Comparison of ENCODE assay signal across 10 cellular contexts in genomic region chr15:74201656-74202420, GRCh38. TPM values are rescaled to one million over a fixed set of nuclear protein-coding genes. Genes with fewer than 3 reads are reported as not detected.
DNase-seq lines count a peak whose midpoint lies in the region; ATAC-seq, FAIRE-seq and TF ChIP-seq lines count a peak whose summit lies in the region.
"Had no signal": no experiment of that assay in that cellular context is flagged by ENCODE, and none has a peak within 500 bp of the region (broad histone marks: within the 10 kb centered on the region; RNA-seq: fewer than 3 reads in every experiment).

No MANE protein-coding gene starts in this region.

- H3K9ac ChIP-seq in astrocyte (ENCODE audit: low read length) (peak overlapping the region; percentile 59), iPS-20b (ENCODE audit: low read depth, low read length) (peak overlapping the region; percentile 71; the same call in 1 of the 2 replicates)

- TF ChIP-seq POLR2A in vagina (IDR thresholded peaks at IDR 0.05) = no peak

- H3K4me1 Mint-ChIP-seq in astrocyte (ENCODE audit: low read depth, unreplicated experiment) = peaks cover 31% of the 10 kb centered on the region

- H3K4me3 Mint-ChIP-seq in astrocyte (ENCODE audit: unreplicated experiment) = peak overlapping the region; percentile 69
- H3K4me3 Mint-ChIP-seq: T-helper 1 cell treated with Interleukin-12 subunit alpha and Interleukin-12 subunit beta and Interleukin-4 antibody, amounts not matched to agents 30 μg/mL and 1 μg/mL, for 36 hours had no signal

- peaks cover 28% of the 10 kb centered on the region for H3K27me3 Mint-ChIP-seq in astrocyte (ENCODE audit: low read depth, unreplicated experiment)

- H3K4me1 ChIP-seq in cardiac muscle cell (ENCODE audit: low read depth) = peaks cover 32% of the 10 kb centered on the region
- H3K4me1 ChIP-seq in astrocyte (ENCODE audit: insufficient read depth, low read length) = peaks cover 60% of the 10 kb centered on the region
- H3K4me1 ChIP-seq in iPS-20b (ENCODE audit: insufficient read depth, low read length) = peaks cover 27% of the 10 kb centered on the region
- H3K4me1 ChIP-seq in vagina = peaks cover 44% of the 10 kb centered on the region

- H2AFZ ChIP-seq in astrocyte (ENCODE audit: low read depth, low read length) = no peak overlapping the region

- H3K36me3 ChIP-seq in cardiac muscle cell (no peaks in the 10 kb centered on the region), astrocyte (ENCODE audit: insufficient read depth, low read length) (no peaks in the 10 kb centered on the region), iPS-20b (ENCODE audit: insufficient read depth, low read depth, low read length) (no peaks in the 10 kb centered on the region), vagina (no peaks in the 10 kb centered on the region)

- H3K9me3 ChIP-seq in cardiac muscle cell (ENCODE audit: low read depth) (no peaks in the 10 kb centered on the region), astrocyte (ENCODE audit: insufficient read depth, low read depth, low read length) (no peaks in the 10 kb centered on the region), iPS-20b (ENCODE audit: insufficient read depth, low read depth, low read length) (no peaks in the 10 kb centered on the region), vagina (no peaks in the 10 kb centered on the region)

- no peaks in the 10 kb centered on the region for H4K20me1 ChIP-seq in astrocyte (ENCODE audit: insufficient read depth, low read length)

- no peak for TF ChIP-seq CTCF in cardiac muscle cell (IDR thresholded peaks at IDR 0.05; ENCODE audit: low read depth, low read length)
- TF ChIP-seq CTCF in astrocyte (IDR thresholded peaks at IDR 0.05; ENCODE audit: insufficient read depth, low read depth, low read length) = no peak
- TF ChIP-seq CTCF in vagina (IDR thresholded peaks at IDR 0.05) = no peak

- peaks cover 2% of the 10 kb centered on the region for H3K9me3 Mint-ChIP-seq in astrocyte (ENCODE audit: unreplicated experiment)
- H3K9me3 Mint-ChIP-seq: T-helper 1 cell treated with Interleukin-12 subunit alpha and Interleukin-12 subunit beta and Interleukin-4 antibody, amounts not matched to agents 30 μg/mL and 1 μg/mL, for 36 hours had no signal

- no peak for ATAC-seq in left ventricle myocardium superior
- no peak for ATAC-seq in GM19395 (IDR thresholded peaks at IDR 0.05; ENCODE audit: unreplicated experiment)
- ATAC-seq in HG03378 (IDR thresholded peaks at IDR 0.05; ENCODE audit: unreplicated experiment) = no peak

- H3K27ac ChIP-seq in cardiac muscle cell (peak overlapping the region; percentile 59), astrocyte (ENCODE audit: low read depth, low read length) (peak overlapping the region; percentile 74), iPS-20b (ENCODE audit: low read length) (no peak overlapping the region), vagina (peak overlapping the region; percentile 72)

- DNase-seq in cardiac muscle cell (ENCODE audit: low read depth in 1 of 2, low spot score in 1 of 2) (no peak), left ventricle myocardium superior (no peak), astrocyte (ENCODE audit: low read depth) (peak; percentile 62), vagina (ENCODE audit: extremely low spot score in 2 of 2) (no peak)
- no peak for DNase-seq in activated effector memory CD4-positive, alpha-beta T cell treated with anti-CD3 and anti-CD28 coated beads, Interleukin-2, amount 50 U/mL, for 16 hours

- no peaks in the 10 kb centered on the region for H3K27me3 ChIP-seq in cardiac muscle cell
- H3K27me3 ChIP-seq in astrocyte (ENCODE audit: insufficient read depth, low read length) = no peaks in the 10 kb centered on the region
- 0 out of 2 replicates have a peak, but pooled peaks cover 6% of the 10 kb centered on the region for H3K27me3 ChIP-seq in iPS-20b (ENCODE audit: insufficient read depth, low read length)
- no peaks in the 10 kb centered on the region for H3K27me3 ChIP-seq in vagina

- H3K79me2 ChIP-seq in astrocyte (ENCODE audit: insufficient read depth, low read length) = no peaks in the 10 kb centered on the region

- peaks cover 8% of the 10 kb centered on the region for H3K36me3 Mint-ChIP-seq in astrocyte (ENCODE audit: low read depth, unreplicated experiment)

- H3K4me3 ChIP-seq in cardiac muscle cell = peak overlapping the region; percentile 4
- no peak overlapping the region for H3K4me3 ChIP-seq in astrocyte (ENCODE audit: insufficient read depth, low read depth, low read length)
- H3K4me3 ChIP-seq in iPS-20b (ENCODE audit: low read length) = peak overlapping the region; percentile 63; the same call in 1 of the 2 replicates
- H3K4me3 ChIP-seq in vagina = no peak overlapping the region

- H3K4me2 ChIP-seq in astrocyte (ENCODE audit: low read length) = peak overlapping the region; percentile 64

- FAIRE-seq in astrocyte (lab: Jason Lieb, UNC) = no peak

- intact Hi-C loops in left ventricle myocardium superior (cut with micrococcal nuclease) = no loop called here
- intact Hi-C loops in vagina (cut with DNase I) = no loop called here

- H3K27ac Mint-ChIP-seq in astrocyte (ENCODE audit: unreplicated experiment) = no peak overlapping the region
- H3K27ac Mint-ChIP-seq: T-helper 1 cell treated with Interleukin-12 subunit alpha and Interleukin-12 subunit beta and Interleukin-4 antibody, amounts not matched to agents 30 μg/mL and 1 μg/mL, for 36 hours had no signal

RNA-seq across cellular contexts. Expression of gene STRA6, which starts 0.7 kb away (rescaled TPM):
- total RNA-seq in cardiac muscle cell (32.5 and 49.6 TPM in 2 replicates), left ventricle myocardium superior (not detected), astrocyte (7.2 and 13.7 TPM in 2 replicates), vagina (0.98 TPM)
- 38.6 and 55.5 TPM in 2 replicates for polyA plus RNA-seq in cardiac muscle cell
- total RNA-seq: LHCN-M2 had no signal

RNA-seq across cellular contexts. Expression of gene ISLR, which starts 28.3 kb away (rescaled TPM):
- total RNA-seq in cardiac muscle cell (1.6 and 4.1 TPM in 2 replicates), left ventricle myocardium superior (11.1 TPM), astrocyte (1.6 and 3.6 TPM in 2 replicates), vagina (208 TPM)
- 0.25 and 0.44 TPM in 2 replicates for polyA plus RNA-seq in cardiac muscle cell

RNA-seq across cellular contexts. Expression of gene CCDC33, which starts 34.3 kb away (rescaled TPM):
- total RNA-seq in cardiac muscle cell = 2.3 and 9.5 TPM in 2 replicates
- 3.1 and 6.2 TPM in 2 replicates for polyA plus RNA-seq in cardiac muscle cell
- not detected for total RNA-seq in left ventricle myocardium superior
- total RNA-seq in astrocyte = 0.41 and 0.96 TPM in 2 replicates
- not detected for total RNA-seq in vagina
- total RNA-seq: LHCN-M2 had no signal

Comparison
In these comparisons a context has a peak if more than half of its experiments do, and no peak if none do; other contexts are left out.
1. H3K4me3 ChIP-seq: peak in cardiac muscle cell (single experiment) and iPS-20b (single experiment); none in astrocyte (single experiment) and vagina (0 of 2).
2. RNA of gene ISLR, which starts 28.3 kb away (total RNA-seq): 208 TPM in vagina (single experiment); 11.1 TPM in left ventricle myocardium superior (single experiment), 1.6 to 4.1 TPM in cardiac muscle cell and 1.6 to 3.6 TPM in astrocyte; every median in the first group is over 10 times any median in the second.